1 cellular context compared by ENCODE assay signal in the genomic region with DNA sequence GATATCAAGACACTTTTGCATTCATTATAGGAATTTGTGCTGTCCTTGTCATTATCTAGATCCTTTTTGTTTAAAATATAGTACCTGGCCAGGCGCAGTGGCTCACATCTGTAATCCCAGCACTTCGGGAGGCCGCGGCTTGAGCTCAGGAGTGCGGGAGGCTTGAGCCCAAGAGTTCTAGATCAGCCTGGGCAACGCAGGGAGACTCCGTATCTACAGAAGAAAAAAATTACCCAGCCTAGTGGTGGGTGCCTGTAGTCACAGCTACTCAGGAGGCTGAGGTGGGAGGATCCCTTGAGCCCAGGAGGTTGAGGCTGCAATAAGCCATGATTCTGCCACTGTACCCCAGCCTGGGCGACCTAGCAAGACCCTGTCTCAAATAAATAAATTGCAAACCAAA.
TF ChIP-seq lines count a peak whose summit lies in the region.

No MANE protein-coding gene starts in this region.

TF ChIP-seq in H1, 55 proteins besides CTCF, POLR2A, EP300 and RAD21:
- TF ChIP-seq CBX5 (IDR thresholded peaks at IDR 0.05; ENCODE audit: low read depth, low read length) (no peak), KDM1A (IDR thresholded peaks at IDR 0.05; ENCODE audit: borderline replicate concordance, low read length) (peak; percentile 61)
